In genomic region chr1:170678196-170678595, GRCh38 we compare ENCODE assay signal across 29 cellular contexts. TPM values are rescaled to one million over a fixed set of nuclear protein-coding genes. Genes with fewer than 3 reads are reported as not detected.
DNase-seq lines count a peak whose midpoint lies in the region; ATAC-seq and TF ChIP-seq lines count a peak whose summit lies in the region.
"Had no signal": no experiment of that assay in that cellular context is flagged by ENCODE, and none has a peak within 500 bp of the region (broad histone marks: within the 10 kb centered on the region; RNA-seq: fewer than 3 reads in every experiment).

No MANE protein-coding gene starts in this region.

- H3K4me3 ChIP-seq in left ventricle myocardium inferior: no peak overlapping the region
- H3K4me3 ChIP-seq in osteoblast (ENCODE audit: insufficient read depth, low read length): no peak overlapping the region
- H3K4me3 ChIP-seq: ovary had no signal

- no peaks in the 10 kb centered on the region for H3K27me3 ChIP-seq in left ventricle myocardium inferior (ENCODE audit: low read depth)
- no peaks in the 10 kb centered on the region for H3K27me3 ChIP-seq in osteoblast (ENCODE audit: insufficient read depth, low read length)
- H3K27me3 ChIP-seq: foreskin keratinocyte, ovary had no signal

- no peak for TF ChIP-seq CTCF in left ventricle myocardium inferior (IDR thresholded peaks at IDR 0.05; ENCODE audit: borderline replicate concordance)
- TF ChIP-seq CTCF in chondrocyte (IDR thresholded peaks at IDR 0.05): no peak
- TF ChIP-seq CTCF in osteoblast (IDR thresholded peaks at IDR 0.05; ENCODE audit: extremely low read depth, low read depth, low read length): no peak
- no peak for TF ChIP-seq CTCF in mesothelial cell of epicardium (IDR thresholded peaks at IDR 0.05; ENCODE audit: unreplicated experiment)
- TF ChIP-seq CTCF in type B pancreatic cell (conservative IDR thresholded peaks at IDR 0.05): no peak

- H2AFZ ChIP-seq in osteoblast (ENCODE audit: low read length): no peak overlapping the region

- H3K36me3 ChIP-seq in left ventricle myocardium inferior (no peaks in the 10 kb centered on the region), osteoblast (ENCODE audit: insufficient read depth, low read length) (peaks cover 5% of the 10 kb centered on the region)
- H3K36me3 ChIP-seq: ovary had no signal

- H3K27ac ChIP-seq in left ventricle myocardium inferior (replicated peaks) (no peak overlapping the region), osteoblast (ENCODE audit: low read depth, low read length) (peak overlapping the region; percentile 94)
- H3K27ac ChIP-seq: foreskin keratinocyte, ovary had no signal

- H3K4me1 ChIP-seq in left ventricle myocardium inferior: peaks cover 51% of the 10 kb centered on the region
- peaks cover 86% of the 10 kb centered on the region for H3K4me1 ChIP-seq in osteoblast (ENCODE audit: insufficient read depth, low read length)
- H3K4me1 ChIP-seq: foreskin keratinocyte had no signal

- H3K27me3 Mint-ChIP-seq in chondrocyte (ENCODE audit: low read depth): no peaks in the 10 kb centered on the region
- peaks cover 32% of the 10 kb centered on the region for H3K27me3 Mint-ChIP-seq in mesothelial cell of epicardium (ENCODE audit: low read depth)
- H3K27me3 Mint-ChIP-seq in type B pancreatic cell: peaks cover 31% of the 10 kb centered on the region

- intact Hi-C loops in left ventricle myocardium superior (cut with micrococcal nuclease) (loop anchor here (10.0 kb wide), 1 partner anchor 57 kb away; no protein-coding TSS in a partner anchor), left ventricle myocardium inferior (cut with micrococcal nuclease) (no loop called here)

- ATAC-seq in left ventricle myocardium superior (peak; percentile 56), left lobe of liver (no peak), HG03175 (IDR thresholded peaks at IDR 0.05; ENCODE audit: unreplicated experiment) (no peak)
- ATAC-seq: activated CD8-positive, alpha-beta memory T cell treated with anti-CD3 and anti-CD28 coated beads, Interleukin-2, amount 10 ng/mL, durations not matched to agents 7 days and 5 days; foreskin keratinocyte; T-cell had no signal

- H3K36me3 Mint-ChIP-seq in chondrocyte (ENCODE audit: low read depth) (peaks cover 6% of the 10 kb centered on the region), mesothelial cell of epicardium (no peaks in the 10 kb centered on the region), type B pancreatic cell (peaks cover 23% of the 10 kb centered on the region)
- H3K36me3 Mint-ChIP-seq: activated CD8-positive, alpha-beta memory T cell treated with anti-CD3 and anti-CD28 coated beads, Interleukin-2, amount 10 ng/mL, durations not matched to agents 7 days and 5 days; activated naive CD8-positive, alpha-beta T cell; brain; naive B cell; T-cell had no signal

- no peaks in the 10 kb centered on the region for H3K9me3 ChIP-seq in left ventricle myocardium inferior (replicated peaks)
- H3K9me3 ChIP-seq in osteoblast (ENCODE audit: low read depth, low read length): no peaks in the 10 kb centered on the region
- H3K9me3 ChIP-seq: ovary had no signal

- H3K9me3 Mint-ChIP-seq in chondrocyte (ENCODE audit: low read depth): no peaks in the 10 kb centered on the region
- H3K9me3 Mint-ChIP-seq in mesothelial cell of epicardium: no peaks in the 10 kb centered on the region
- H3K9me3 Mint-ChIP-seq in type B pancreatic cell: no peaks in the 10 kb centered on the region
- H3K9me3 Mint-ChIP-seq: T-cell had no signal

- H3K4me3 Mint-ChIP-seq in chondrocyte (ENCODE audit: unreplicated experiment) (no peak overlapping the region), mesothelial cell of epicardium (no peak overlapping the region), type B pancreatic cell (no peak overlapping the region)
- H3K4me3 Mint-ChIP-seq: activated CD8-positive, alpha-beta memory T cell treated with anti-CD3 and anti-CD28 coated beads, Interleukin-2, amount 10 ng/mL, durations not matched to agents 7 days and 5 days; activated naive CD8-positive, alpha-beta T cell; brain; naive B cell; T-cell had no signal

- H3K4me1 Mint-ChIP-seq in chondrocyte (ENCODE audit: low read depth): peaks cover 92% of the 10 kb centered on the region
- peaks cover 11% of the 10 kb centered on the region for H3K4me1 Mint-ChIP-seq in mesothelial cell of epicardium
- H3K4me1 Mint-ChIP-seq in type B pancreatic cell (ENCODE audit: unreplicated experiment): peaks cover 38% of the 10 kb centered on the region
- H3K4me1 Mint-ChIP-seq: activated CD8-positive, alpha-beta memory T cell treated with anti-CD3 and anti-CD28 coated beads, Interleukin-2, amount 10 ng/mL, durations not matched to agents 7 days and 5 days; naive B cell; T-cell had no signal

- H3K79me2 ChIP-seq in osteoblast (ENCODE audit: insufficient read depth, low read length): peaks cover 96% of the 10 kb centered on the region

- H3K27ac Mint-ChIP-seq in chondrocyte (ENCODE audit: unreplicated experiment) (peak overlapping the region; percentile 65), mesothelial cell of epicardium (no peak overlapping the region), type B pancreatic cell (no peak overlapping the region)
- H3K27ac Mint-ChIP-seq: activated CD8-positive, alpha-beta memory T cell treated with anti-CD3 and anti-CD28 coated beads, Interleukin-2, amount 10 ng/mL, durations not matched to agents 7 days and 5 days; activated naive CD8-positive, alpha-beta T cell; naive B cell; T-cell had no signal

- H4K20me1 ChIP-seq in osteoblast (ENCODE audit: insufficient read depth, low read length): no peaks in the 10 kb centered on the region

- DNase-seq in left ventricle myocardium superior (no peak), left ventricle myocardium inferior (no peak), chondrocyte (ENCODE audit: low spot score) (no peak), osteoblast (ENCODE audit: insufficient read length, low spot score, missing footprints) (no peak), mesothelial cell of epicardium (ENCODE audit: low spot score in 2 of 2, unreplicated experiment in 2 of 2) (no peak), type B pancreatic cell (ENCODE audit: extremely low spot score, unreplicated experiment) (no peak), left lobe of liver (ENCODE audit: low spot score) (no peak)
- DNase-seq: activated CD4-positive, alpha-beta T cell treated with anti-CD3 and anti-CD28 coated beads for 4 hours; activated CD8-positive, alpha-beta memory T cell treated with anti-CD3 and anti-CD28 coated beads, Interleukin-2, amount 10 ng/mL, durations not matched to agents 7 days and 5 days; C1 segment of cervical spinal cord; Calu3; cortex of kidney; foreskin keratinocyte; hypothalamus; islet precursor cell; mammary epithelial cell; MM.1S; naive B cell; NCI-H1694; NCI-H2227 treated with DMSO at 0.1 percent for 48 hours; NCI-H774; ovary; SHP77; stimulated activated naive CD4-positive, alpha-beta T cell treated with Interleukin-2 at 50 U/mL for 16 hours; T-cell; trophoblast cell had no signal

- H3K4me2 ChIP-seq in osteoblast (ENCODE audit: insufficient read depth, low read length): peak overlapping the region; percentile 36

RNA-seq across cellular contexts. Expression of gene PRRX1, which starts 14.3 kb away (rescaled TPM):
- 36.5 TPM for total RNA-seq in left ventricle myocardium superior
- 74.7 TPM for total RNA-seq in left ventricle myocardium inferior
- total RNA-seq in chondrocyte: 158 to 224 TPM (median 168 TPM) in 3 replicates
- 307 and 427 TPM in 2 replicates for total RNA-seq in osteoblast
- 8.0 to 9.7 TPM (median 8.9 TPM) in 3 replicates for total RNA-seq in mesothelial cell of epicardium
- total RNA-seq in type B pancreatic cell (ENCODE audit: low replicate concordance): 1.7 and 142 TPM in 2 replicates
- total RNA-seq in left lobe of liver: 0.15 TPM
- total RNA-seq: activated CD8-positive, alpha-beta memory T cell treated with anti-CD3 and anti-CD28 coated beads, Interleukin-2, amount 10 ng/mL, durations not matched to agents 7 days and 5 days had no signal
